ENCODE assay signal across 18 cellular contexts in the genomic region with DNA sequence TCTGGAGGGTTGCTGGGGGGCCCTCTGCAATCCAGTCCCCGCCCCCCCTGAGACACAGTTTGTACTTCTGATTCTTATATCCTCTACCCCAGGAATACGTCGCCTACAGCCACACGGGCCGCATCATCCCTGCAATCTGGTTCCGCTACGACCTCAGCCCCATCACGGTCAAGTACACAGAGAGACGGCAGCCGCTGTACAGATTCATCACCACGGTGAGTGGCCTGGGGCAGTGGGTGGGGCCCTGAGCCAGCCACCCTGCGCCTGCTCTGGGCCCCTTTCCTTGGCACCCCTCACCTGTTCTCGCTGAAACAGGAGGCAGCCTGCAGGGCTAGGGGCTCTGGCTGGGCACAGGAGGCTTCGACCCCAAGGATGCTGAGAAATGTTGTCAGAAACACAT. TPM values are rescaled to one million over a fixed set of nuclear protein-coding genes. Genes with fewer than 3 reads are reported as not detected.
DNase-seq lines count a peak whose midpoint lies in the region; ATAC-seq and TF ChIP-seq lines count a peak whose summit lies in the region.
"Had no signal": no experiment of that assay in that cellular context is flagged by ENCODE, and none has a peak within 500 bp of the region (broad histone marks: within the 10 kb centered on the region; RNA-seq: fewer than 3 reads in every experiment).

No MANE protein-coding gene starts in this region.

- peaks cover 14% of the 10 kb centered on the region for H3K27me3 Mint-ChIP-seq in glutamatergic neuron (ENCODE audit: unreplicated experiment)
- no peaks in the 10 kb centered on the region for H3K27me3 Mint-ChIP-seq in activated naive CD4-positive, alpha-beta T cell treated with anti-CD3 and anti-CD28 coated beads for 36 hours (ENCODE audit: low read depth)
- no peaks in the 10 kb centered on the region for H3K27me3 Mint-ChIP-seq in CD8-positive, alpha-beta T cell (ENCODE audit: low read depth)
- H3K27me3 Mint-ChIP-seq: CD4-positive, alpha-beta memory T cell had no signal

- 0 out of 2 replicates have a peak overlapping the region, but pooled peaks have one; percentile 9 for H4K91ac ChIP-seq in IMR-90 (ENCODE audit: insufficient read depth, low read depth, low read length)

- H3K23ac ChIP-seq in IMR-90 (ENCODE audit: low read depth, low read length): no peak overlapping the region

- no peak overlapping the region for H3K4me3 ChIP-seq in right cardiac atrium (ENCODE audit: low read length)
- H3K4me3 ChIP-seq in right atrium auricular region: no peak overlapping the region
- H3K4me3 ChIP-seq in IMR-90 (ENCODE audit: insufficient read depth, low read depth, low read length): no peak overlapping the region
- H3K4me3 ChIP-seq in CD8-positive, alpha-beta T cell (ENCODE audit: low read depth, low read length): no peak overlapping the region
- H3K4me3 ChIP-seq: GM12878, HAP-1, K562 had no signal

- H3K4me1 ChIP-seq in right cardiac atrium (ENCODE audit: control insufficient read depth, insufficient read depth, low read length): peaks cover 5% of the 10 kb centered on the region
- peaks cover 0 to 27% of the 10 kb centered on the region in 2 donors for H3K4me1 ChIP-seq in right atrium auricular region
- H3K4me1 ChIP-seq in IMR-90 (ENCODE audit: control insufficient read depth, insufficient read depth, low read length): peaks cover 12% of the 10 kb centered on the region
- H3K4me1 ChIP-seq in CD8-positive, alpha-beta T cell (ENCODE audit: insufficient read depth, low read length): no peaks in the 10 kb centered on the region

- POLR2A ChIA-PET in IMR-90 (lab: Charles Lee; ENCODE audit: unreplicated experiment): no interaction called here
- POLR2A ChIA-PET in CD8-positive, alpha-beta T cell (lab: Charles Lee): no interaction called here

- no peak overlapping the region for H2AFZ ChIP-seq in IMR-90 (replicated peaks; ENCODE audit: low read length, poor library complexity)

- no peak overlapping the region for H3K4me3 Mint-ChIP-seq in glutamatergic neuron (ENCODE audit: unreplicated experiment)
- H3K4me3 Mint-ChIP-seq in stimulated activated effector memory CD8-positive, alpha-beta T cell treated with anti-CD3 and anti-CD28 coated beads, Interleukin-12 subunit alpha, Interleukin-12 subunit beta, amount 100 ng/mL, for 72 hours: no peak overlapping the region
- H3K4me3 Mint-ChIP-seq in activated naive CD4-positive, alpha-beta T cell treated with anti-CD3 and anti-CD28 coated beads for 36 hours: no peak overlapping the region
- H3K4me3 Mint-ChIP-seq in CD8-positive, alpha-beta T cell: no peak overlapping the region
- H3K4me3 Mint-ChIP-seq: CD14-positive monocyte; CD4-positive, alpha-beta memory T cell had no signal

- no peak overlapping the region for H2BK5ac ChIP-seq in IMR-90 (ENCODE audit: low read depth, low read length, poor library complexity, severe bottlenecking)

- dilution Hi-C loops in IMR-90 (cut with HindIII; ENCODE audit: low sequenced_read_pairs, unreplicated experiment): no loop called here

- H4K8ac ChIP-seq in IMR-90 (ENCODE audit: low read depth in 2 of 2, low read length in 2 of 2): no peak overlapping the region

- no peak for TF ChIP-seq POLR2A in IMR-90 (IDR thresholded peaks at IDR 0.05; ENCODE audit: low read depth, low read length)

- no TSS peak for BruUV-seq in IMR-90 (replicated peaks; lab: Mats Ljungman, UMichigan)

- peaks cover 4% of the 10 kb centered on the region; the same call in 1 of the 2 replicates for H3K9me1 ChIP-seq in IMR-90 (ENCODE audit: insufficient read depth, low read length)

- DNase-seq in right cardiac atrium (peak in 2 of 3 donors; percentile 24 to 35), right atrium auricular region (ENCODE audit: low spot score) (no peak), IMR-90 (no peak), glutamatergic neuron (peak; percentile 57)
- DNase-seq in stimulated activated effector memory CD8-positive, alpha-beta T cell treated with anti-CD3 and anti-CD28 coated beads, Interleukin-12 subunit alpha, Interleukin-12 subunit beta, amount 100 ng/mL, for 72 hours (ENCODE audit: low spot score in 2 of 2): no peak
- no peak for DNase-seq in activated naive CD4-positive, alpha-beta T cell treated with anti-CD3 and anti-CD28 coated beads for 36 hours
- no peak for DNase-seq in CD8-positive, alpha-beta T cell
- DNase-seq: ACHN; Calu3; CD4-positive, alpha-beta memory T cell; DMS 273 treated with DMSO at 0.1 percent for 48 hours; DMS53; DND-41; EL had no signal

- in situ Hi-C loops in IMR-90 (cut with MboI; ENCODE audit: low sequenced_read_pairs): no loop called here

- peaks cover 38% of the 10 kb centered on the region for H3K4me1 Mint-ChIP-seq in glutamatergic neuron (ENCODE audit: low read depth, unreplicated experiment)
- H3K4me1 Mint-ChIP-seq in stimulated activated effector memory CD8-positive, alpha-beta T cell treated with anti-CD3 and anti-CD28 coated beads, Interleukin-12 subunit alpha, Interleukin-12 subunit beta, amount 100 ng/mL, for 72 hours: peaks cover 10% of the 10 kb centered on the region
- H3K4me1 Mint-ChIP-seq in activated naive CD4-positive, alpha-beta T cell treated with anti-CD3 and anti-CD28 coated beads for 36 hours (ENCODE audit: low read depth): no peaks in the 10 kb centered on the region
- H3K4me1 Mint-ChIP-seq in CD8-positive, alpha-beta T cell (ENCODE audit: low read depth): peaks cover 7% of the 10 kb centered on the region

- H3K9ac ChIP-seq in IMR-90 (ENCODE audit: low read depth, low read length): no peak overlapping the region

- no peak overlapping the region for H3K56ac ChIP-seq in IMR-90 (ENCODE audit: extremely low read depth, insufficient read depth, low read length)

- peak overlapping the region; percentile 49 for H3K27ac Mint-ChIP-seq in glutamatergic neuron (ENCODE audit: unreplicated experiment)
- H3K27ac Mint-ChIP-seq in stimulated activated effector memory CD8-positive, alpha-beta T cell treated with anti-CD3 and anti-CD28 coated beads, Interleukin-12 subunit alpha, Interleukin-12 subunit beta, amount 100 ng/mL, for 72 hours: peak overlapping the region; percentile 32
- H3K27ac Mint-ChIP-seq in activated naive CD4-positive, alpha-beta T cell treated with anti-CD3 and anti-CD28 coated beads for 36 hours: no peak overlapping the region
- no peak overlapping the region for H3K27ac Mint-ChIP-seq in CD8-positive, alpha-beta T cell

- no peak for TF ChIP-seq RAD21 in IMR-90 (IDR thresholded peaks at IDR 0.05; ENCODE audit: low read length)

- H3K36me3 ChIP-seq in right atrium auricular region (peaks cover 29% of the 10 kb centered on the region), IMR-90 (ENCODE audit: control insufficient read depth, insufficient read depth, low read length) (peaks cover 27% of the 10 kb centered on the region)
- H3K36me3 ChIP-seq in CD8-positive, alpha-beta T cell (ENCODE audit: insufficient read depth, low read length): peaks cover 17% of the 10 kb centered on the region

- CTCF ChIA-PET in IMR-90 (lab: Yijun Ruan, JAX): interaction anchor here (0.9 kb wide), 1 partner anchor 13 kb away, joined by 3 read pairs; no protein-coding TSS in a partner anchor
- CTCF ChIA-PET in activated naive CD4-positive, alpha-beta T cell treated with anti-CD3 and anti-CD28 coated beads for 36 hours (lab: Charles Lee): interaction anchor here (1.0 to 15.8 kb wide), 2 partner anchors 218 to 223 kb away, joined by 4 to 274 read pairs; no protein-coding TSS in a partner anchor
- CTCF ChIA-PET in CD8-positive, alpha-beta T cell (lab: Charles Lee): interaction anchor here (1.2 to 18.5 kb wide), 4 partner anchors 86 to 225 kb away, joined by 3 to 436 read pairs (median 84); a partner anchor contains a TSS

- H3K27ac ChIP-seq in right cardiac atrium (ENCODE audit: low read length) (no peak overlapping the region), right atrium auricular region (no peak overlapping the region), IMR-90 (ENCODE audit: insufficient read depth, low read length) (no peak overlapping the region)
- no peak overlapping the region for H3K27ac ChIP-seq in CD8-positive, alpha-beta T cell (ENCODE audit: low read depth, low read length)

- no peak overlapping the region for H2AK9ac ChIP-seq in IMR-90 (replicated peaks; ENCODE audit: low read depth, low read length, poor library complexity)

- H4K5ac ChIP-seq in IMR-90 (ENCODE audit: low read depth, low read length): no peak overlapping the region

- ATAC-seq in right cardiac atrium: no peak
- ATAC-seq in IMR-90 (ENCODE audit: low read depth): no peak
- no peak for ATAC-seq in stimulated activated effector memory CD8-positive, alpha-beta T cell treated with anti-CD3 and anti-CD28 coated beads, Interleukin-12 subunit alpha, Interleukin-12 subunit beta, amount 100 ng/mL, for 72 hours
- no peak for ATAC-seq in CD8-positive, alpha-beta T cell
- ATAC-seq: GM12878, K562 had no signal

- H3K36me3 Mint-ChIP-seq in glutamatergic neuron (ENCODE audit: unreplicated experiment): no peaks in the 10 kb centered on the region
- H3K36me3 Mint-ChIP-seq in stimulated activated effector memory CD8-positive, alpha-beta T cell treated with anti-CD3 and anti-CD28 coated beads, Interleukin-12 subunit alpha, Interleukin-12 subunit beta, amount 100 ng/mL, for 72 hours: peaks cover 41% of the 10 kb centered on the region
- H3K36me3 Mint-ChIP-seq in activated naive CD4-positive, alpha-beta T cell treated with anti-CD3 and anti-CD28 coated beads for 36 hours (ENCODE audit: low read depth): peaks cover 3% of the 10 kb centered on the region
- H3K36me3 Mint-ChIP-seq in CD8-positive, alpha-beta T cell: peaks cover 64% of the 10 kb centered on the region

- H3K79me1 ChIP-seq in IMR-90 (ENCODE audit: low read depth in 1 of 2, low read length in 2 of 2): peaks cover 18 to 41% of the 10 kb centered on the region in 2 experiments; a peak in 3 of 4 replicates

- peaks cover 20% of the 10 kb centered on the region for H3K9me3 Mint-ChIP-seq in glutamatergic neuron (ENCODE audit: unreplicated experiment)
- no peaks in the 10 kb centered on the region for H3K9me3 Mint-ChIP-seq in stimulated activated effector memory CD8-positive, alpha-beta T cell treated with anti-CD3 and anti-CD28 coated beads, Interleukin-12 subunit alpha, Interleukin-12 subunit beta, amount 100 ng/mL, for 72 hours
- no peaks in the 10 kb centered on the region for H3K9me3 Mint-ChIP-seq in activated naive CD4-positive, alpha-beta T cell treated with anti-CD3 and anti-CD28 coated beads for 36 hours
- no peaks in the 10 kb centered on the region for H3K9me3 Mint-ChIP-seq in CD8-positive, alpha-beta T cell
- H3K9me3 Mint-ChIP-seq: CD4-positive, alpha-beta memory T cell had no signal

- TF ChIP-seq CTCF in right atrium auricular region (IDR thresholded peaks at IDR 0.05) (no peak), IMR-90 (conservative IDR thresholded peaks at IDR 0.05; ENCODE audit: low read depth, low read length) (no peak), glutamatergic neuron (IDR thresholded peaks at IDR 0.05; ENCODE audit: partially characterized antibody, unreplicated experiment) (no peak)
- no peak for TF ChIP-seq CTCF in CD8-positive, alpha-beta T cell (IDR thresholded peaks at IDR 0.05)

- no peak overlapping the region for H2BK20ac ChIP-seq in IMR-90 (ENCODE audit: low read depth, low read length)

- no peak overlapping the region for H3K4ac ChIP-seq in IMR-90 (ENCODE audit: low read depth, low read length)

- H3K18ac ChIP-seq in IMR-90 (ENCODE audit: low read depth, low read length): no peak overlapping the region

- peak overlapping the region; percentile 40; the same call in 1 of the 2 replicates for H2AK5ac ChIP-seq in IMR-90 (ENCODE audit: low read depth, low read length)

- H4K20me1 ChIP-seq in IMR-90 (ENCODE audit: insufficient read depth, low read length): no peaks in the 10 kb centered on the region

- no peaks in the 10 kb centered on the region for H3K27me3 ChIP-seq in right cardiac atrium (ENCODE audit: control insufficient read depth, insufficient read depth)
- no peaks in the 10 kb centered on the region for H3K27me3 ChIP-seq in right atrium auricular region
- H3K27me3 ChIP-seq in IMR-90 (ENCODE audit: control insufficient read depth, insufficient read depth, low read length): no peaks in the 10 kb centered on the region
- no peaks in the 10 kb centered on the region for H3K27me3 ChIP-seq in CD8-positive, alpha-beta T cell (ENCODE audit: insufficient read depth, low read length)

- 92% methylated on average over 14 of the region's 14 CpGs for WGBS in right cardiac atrium
- 92% methylated on average over 12 of the region's 14 CpGs; no CpG with 5 or more reads in 1 of the 2 experiments for WGBS in IMR-90 (ENCODE audit: extremely low coverage in 2 of 2, insufficient read length in 1 of 2), 2 experiments

- no peak overlapping the region for H2BK120ac ChIP-seq in IMR-90 (ENCODE audit: low read depth, low read length)

- no peak overlapping the region for H3K14ac ChIP-seq in IMR-90 (replicated peaks; ENCODE audit: low read depth, low read length)

- H3K9me3 ChIP-seq in right cardiac atrium (ENCODE audit: control insufficient read depth, low read length) (no peaks in the 10 kb centered on the region), right atrium auricular region (no peaks in the 10 kb centered on the region), IMR-90 (ENCODE audit: control insufficient read depth, insufficient read depth, low read length) (no peaks in the 10 kb centered on the region)
- no peaks in the 10 kb centered on the region for H3K9me3 ChIP-seq in CD8-positive, alpha-beta T cell (ENCODE audit: low read length)
- H3K9me3 ChIP-seq: HAP-1 had no signal

- H2BK15ac ChIP-seq in IMR-90 (ENCODE audit: low read depth, low read length): no peak overlapping the region

- intact Hi-C loops in right cardiac atrium (cut with DNase I) (no loop called here), IMR-90 (cut with micrococcal nuclease) (no loop called here)
- intact Hi-C loops in activated naive CD4-positive, alpha-beta T cell treated with anti-CD3 and anti-CD28 coated beads for 36 hours (cut with micrococcal nuclease): loop anchor here (10.0 kb wide), 1 partner anchor 460 kb away; no protein-coding TSS in a partner anchor
- intact Hi-C loops in CD8-positive, alpha-beta T cell (cut with DNase I, micrococcal nuclease): no loop called here

- H3K4me2 ChIP-seq in IMR-90 (ENCODE audit: low read depth, low read length): no peak overlapping the region

RNA-seq across cellular contexts. Expression of a gene that starts 24.1 kb away (rescaled TPM):
- total RNA-seq in right cardiac atrium: 10 to 100 TPM; 20.2 to 28.9 (median 25.3) TPM
- polyA plus RNA-seq in right cardiac atrium: 58.8 TPM
- 10 to 100 TPM; 21.1 to 30.1 TPM for total RNA-seq in right atrium auricular region
- 109 and 118 TPM in 2 replicates for total RNA-seq in IMR-90 (2012; rRNA removed)
- polyA plus RNA-seq in IMR-90 (2012; rRNA removed): 134 and 140 TPM in 2 replicates
- polyA plus RNA-seq in IMR-90 (2012; cell fraction: cytosol; rRNA removed): 54.4 and 111 TPM in 2 replicates
- 60.2 and 86.2 TPM in 2 replicates for polyA plus RNA-seq in IMR-90 (2012; cell fraction: nucleus; rRNA removed; ENCODE audit: low replicate concordance)
- total RNA-seq in glutamatergic neuron (ENCODE audit: unreplicated experiment): 50.6 TPM
- 10 to 100 TPM; 75.4 to 82.7 TPM for total RNA-seq in activated naive CD4-positive, alpha-beta T cell treated with anti-CD3 and anti-CD28 coated beads for 36 hours
- total RNA-seq in CD8-positive, alpha-beta T cell: 10 to 100 TPM; 12.0 to 12.7 TPM

RNA-seq across cellular contexts. Expression of a gene that starts 48.5 kb away (rescaled TPM):
- total RNA-seq in right cardiac atrium (100 to 1,000 TPM; 200 to 243 (median 211) TPM), right atrium auricular region (100 to 1,000 TPM; 156 to 193 TPM), IMR-90 (2012; rRNA removed) (277 and 299 TPM in 2 replicates), glutamatergic neuron (ENCODE audit: unreplicated experiment) (95.3 TPM)
- polyA plus RNA-seq in right cardiac atrium (350 TPM), IMR-90 (2012; rRNA removed) (258 TPM in 2 replicates)
- polyA plus RNA-seq in IMR-90 (2012; cell fraction: cytosol; rRNA removed): 96.0 and 111 TPM in 2 replicates
- polyA plus RNA-seq in IMR-90 (2012; cell fraction: nucleus; rRNA removed; ENCODE audit: low replicate concordance): 16.9 and 96.8 TPM in 2 replicates
- 10 to 100 TPM; 70.9 to 71.9 TPM for total RNA-seq in activated naive CD4-positive, alpha-beta T cell treated with anti-CD3 and anti-CD28 coated beads for 36 hours
- total RNA-seq in CD8-positive, alpha-beta T cell: 10 to 100 TPM; 34.4 to 38.8 TPM

Comparison
In these comparisons a context has a peak if more than half of its experiments do, and no peak if none do; other contexts are left out.
1. DNase-seq: peak in right cardiac atrium (2 of 3) and glutamatergic neuron (single experiment); none in right atrium auricular region (single experiment), IMR-90 (single experiment), stimulated activated effector memory CD8-positive, alpha-beta T cell treated with anti-CD3 and anti-CD28 coated beads, Interleukin-12 subunit alpha, Interleukin-12 subunit beta, amount 100 ng/mL, for 72 hours (0 of 2), activated naive CD4-positive, alpha-beta T cell treated with anti-CD3 and anti-CD28 coated beads for 36 hours (single experiment) and CD8-positive, alpha-beta T cell (0 of 7).
2. H3K27ac Mint-ChIP-seq: peak in glutamatergic neuron (single experiment) and stimulated activated effector memory CD8-positive, alpha-beta T cell treated with anti-CD3 and anti-CD28 coated beads, Interleukin-12 subunit alpha, Interleukin-12 subunit beta, amount 100 ng/mL, for 72 hours (single experiment); none in activated naive CD4-positive, alpha-beta T cell treated with anti-CD3 and anti-CD28 coated beads for 36 hours (single experiment) and CD8-positive, alpha-beta T cell (single experiment).